Comparison of ENCODE assay signal across 24 cellular contexts in genomic region chr18:41820784-41821183, GRCh38.
A peak's percentile ranks its signal among the peaks of the same experiment; 100 is the strongest.
DNase-seq lines count a peak whose midpoint lies in the region; ATAC-seq and TF ChIP-seq lines count a peak whose summit lies in the region.
"Had no signal": no experiment of that assay in that cellular context is flagged by ENCODE, and none has a peak within 500 bp of the region (broad histone marks: within the 10 kb centered on the region; RNA-seq: fewer than 3 reads in every experiment).

No MANE protein-coding gene starts in this region.

- no peak overlapping the region for H3K4me3 Mint-ChIP-seq in endothelial cell (ENCODE audit: unreplicated experiment)
- H3K4me3 Mint-ChIP-seq: CD4-positive, alpha-beta T cell; H9; HFFc6; T-helper 2 cell treated with Interferon-gamma antibody and Interleukin-4, amounts not matched to agents 5 μg/mL and 100 μg/mL, for 36 hours had no signal

- TF ChIP-seq CTCF in endothelial cell (IDR thresholded peaks at IDR 0.05; ENCODE audit: unreplicated experiment) = no peak

- no peaks in the 10 kb centered on the region for H3K4me1 Mint-ChIP-seq in endothelial cell (ENCODE audit: unreplicated experiment)

- H3K27ac Mint-ChIP-seq in endothelial cell (ENCODE audit: unreplicated experiment) = no peak overlapping the region
- H3K27ac Mint-ChIP-seq: CD4-positive, alpha-beta T cell; H9; HFFc6; T-helper 2 cell treated with Interferon-gamma antibody and Interleukin-4, amounts not matched to agents 5 μg/mL and 100 μg/mL, for 36 hours had no signal

- H3K9me3 Mint-ChIP-seq in endothelial cell (ENCODE audit: unreplicated experiment) = no peaks in the 10 kb centered on the region
- H3K9me3 Mint-ChIP-seq: CD4-positive, alpha-beta T cell; H9; HFFc6; T-helper 2 cell treated with Interferon-gamma antibody and Interleukin-4, amounts not matched to agents 5 μg/mL and 100 μg/mL, for 36 hours had no signal

- H3K27me3 Mint-ChIP-seq in endothelial cell (ENCODE audit: unreplicated experiment) = no peaks in the 10 kb centered on the region

- no peaks in the 10 kb centered on the region for H3K36me3 Mint-ChIP-seq in endothelial cell (ENCODE audit: low read depth, unreplicated experiment)

- ATAC-seq in activated CD4-positive, CD25-positive, alpha-beta regulatory T cell treated with anti-CD3 and anti-CD28 coated beads, Interleukin-2, amount 50 U/mL, for 24 hours = peak; percentile 17 to 30
- ATAC-seq in GM19351 (IDR thresholded peaks at IDR 0.05; ENCODE audit: unreplicated experiment) = peak; percentile 59
- ATAC-seq in HG02852 (IDR thresholded peaks at IDR 0.05; ENCODE audit: unreplicated experiment) = peak; percentile 69
- no peak for ATAC-seq in GM21447 (IDR thresholded peaks at IDR 0.05; ENCODE audit: unreplicated experiment)

- no peak for DNase-seq in activated CD4-positive, CD25-positive, alpha-beta regulatory T cell (lab: John Stamatoyannopoulos, UW)
- no peak for DNase-seq in SKM-1 (lab: John Stamatoyannopoulos, UW; ENCODE audit: unreplicated experiment)
- DNase-seq in T-helper 2 cell = no peak
- no peak for DNase-seq in endothelial cell (ENCODE audit: low spot score)
- DNase-seq: ACHN; CD4-positive, alpha-beta T cell; COR-L47; DMS 273 treated with DMSO at 0.1 percent for 48 hours; H9; HFFc6; KBM-7; MM.1S; NCI-H1048; NCI-H1417 treated with DMSO at 0.1 percent for 48 hours; NCI-H187 treated with DMSO at 0.1 percent for 48 hours; NCI-H2227 treated with DMSO at 0.1 percent for 48 hours; NCI-H510A; SIG-M5; SK-N-SH had no signal
